In the genomic region with DNA sequence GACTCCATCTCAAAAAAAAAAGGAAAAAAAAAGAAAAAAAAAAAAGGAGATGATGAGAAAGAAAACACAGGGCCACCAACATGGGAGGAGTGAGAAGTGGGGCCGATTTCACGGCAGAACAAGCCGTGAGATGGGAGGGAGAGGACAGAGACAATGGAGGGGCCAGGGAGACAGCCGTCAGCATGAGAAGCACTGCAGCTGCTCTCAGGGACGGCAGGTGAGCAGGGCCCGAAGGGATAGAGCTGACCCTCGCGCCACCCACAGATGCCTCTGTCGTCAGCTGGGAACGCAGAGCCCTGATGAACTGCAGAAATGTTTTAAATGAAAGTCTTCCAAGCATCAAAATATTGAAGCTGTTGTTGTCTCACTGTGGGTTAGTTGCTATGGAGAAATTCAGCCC, we compare ENCODE assay signal across 21 cellular contexts.
"Had no signal": no experiment of that assay in that cellular context is flagged by ENCODE, and none has a peak within 500 bp of the region (broad histone marks: within the 10 kb centered on the region; RNA-seq: fewer than 3 reads in every experiment).

No MANE protein-coding gene starts in this region.

- FAIRE-seq: astrocyte, islet of Langerhans had no signal

- H3K36me3 ChIP-seq: colonic mucosa, heart left ventricle, lower lobe of right lung, neural progenitor cell, transverse colon, uterus had no signal

- H3K4me1 Mint-ChIP-seq: activated naive CD8-positive, alpha-beta T cell treated with anti-CD3 and anti-CD28 coated beads for 36 hours; central memory CD8-positive, alpha-beta T cell; neural progenitor cell had no signal

- H3K36me3 Mint-ChIP-seq: activated naive CD8-positive, alpha-beta T cell treated with anti-CD3 and anti-CD28 coated beads for 36 hours; neural progenitor cell had no signal

- H3K9me3 ChIP-seq: colonic mucosa, suprapubic skin, transverse colon, uterus had no signal

- H3K4me3 ChIP-seq: colonic mucosa, heart left ventricle, lower lobe of right lung, neural progenitor cell, suprapubic skin, transverse colon, uterus had no signal

- DNase-seq: activated CD4-positive, alpha-beta T cell treated with anti-CD3 and anti-CD28 coated beads, Interleukin-2, amount 50 U/mL, for 4 hours; activated CD8-positive, alpha-beta memory T cell treated with anti-CD3 and anti-CD28 coated beads for 24 hours; activated naive CD4-positive, alpha-beta T cell treated with Interleukin-2 at 50 U/mL for 16 hours; activated naive CD8-positive, alpha-beta T cell treated with anti-CD3 and anti-CD28 coated beads for 36 hours; activated T-cell treated with anti-CD3 and anti-CD28 coated beads, Interleukin-2, amount 50 U/mL, for 48 hours; colonic mucosa; lower lobe of right lung; mesendoderm; naive thymus-derived CD4-positive, alpha-beta T cell; stimulated activated CD4-positive, alpha-beta T cell treated with anti-CD3 and anti-CD28 coated beads, Interleukin-1b, Interleukin-23, amount 100 ng/mL, for 48 hours; T-helper 1 cell; transverse colon; uterus had no signal

- H3K27ac Mint-ChIP-seq: activated naive CD8-positive, alpha-beta T cell treated with anti-CD3 and anti-CD28 coated beads for 36 hours; naive thymus-derived CD4-positive, alpha-beta T cell; neural progenitor cell; stimulated activated naive CD8-positive, alpha-beta T cell treated with anti-CD3 and anti-CD28 coated beads, Interleukin-15, Interleukin-2, amounts not matched to agents 100 ng/mL and 50 ng/mL, for 24 hours; WTC11 had no signal

- H3K9me3 Mint-ChIP-seq: central memory CD8-positive, alpha-beta T cell; stimulated activated naive CD8-positive, alpha-beta T cell treated with anti-CD3 and anti-CD28 coated beads, Interleukin-15, Interleukin-2, amounts not matched to agents 100 ng/mL and 50 ng/mL, for 24 hours had no signal

- ATAC-seq: heart left ventricle; lower lobe of right lung; naive thymus-derived CD4-positive, alpha-beta T cell; WTC11 had no signal

- H3K4me3 Mint-ChIP-seq: activated naive CD8-positive, alpha-beta T cell treated with anti-CD3 and anti-CD28 coated beads for 36 hours; central memory CD8-positive, alpha-beta T cell; naive thymus-derived CD4-positive, alpha-beta T cell; neural progenitor cell; stimulated activated naive CD8-positive, alpha-beta T cell treated with anti-CD3 and anti-CD28 coated beads, Interleukin-15, Interleukin-2, amounts not matched to agents 100 ng/mL and 50 ng/mL, for 24 hours; WTC11 had no signal

- H3K27me3 Mint-ChIP-seq: activated naive CD8-positive, alpha-beta T cell treated with anti-CD3 and anti-CD28 coated beads for 36 hours; stimulated activated naive CD8-positive, alpha-beta T cell treated with anti-CD3 and anti-CD28 coated beads, Interleukin-15, Interleukin-2, amounts not matched to agents 100 ng/mL and 50 ng/mL, for 24 hours had no signal

- H3K27me3 ChIP-seq: colonic mucosa, heart left ventricle, neural progenitor cell, suprapubic skin, transverse colon, uterus had no signal

- H3K9ac ChIP-seq: neural progenitor cell had no signal

- H3K27ac ChIP-seq: colonic mucosa, heart left ventricle, lower lobe of right lung, neural progenitor cell, suprapubic skin, transverse colon, uterus had no signal

- H3K4me1 ChIP-seq: colonic mucosa, heart left ventricle, lower lobe of right lung, suprapubic skin, transverse colon, uterus had no signal
